Comparison of ENCODE assay signal across 1 cellular context in genomic region chr6:145112711-145113148, GRCh38.
TF ChIP-seq lines count a peak whose summit lies in the region.

No MANE protein-coding gene starts in this region.

TF ChIP-seq in IMR-90, 13 proteins besides CTCF, POLR2A, EP300 and RAD21 (continued from another document):
- TF ChIP-seq USF2 (IDR thresholded peaks at IDR 0.05; ENCODE audit: low read depth, low read length): no peak
- TF ChIP-seq SMC3 (IDR thresholded peaks at IDR 0.05; ENCODE audit: low read depth, low read length): no peak
- no peak for TF ChIP-seq CHD1 (IDR thresholded peaks at IDR 0.05; ENCODE audit: low read depth, low read length)
- TF ChIP-seq NFE2L2 (IDR thresholded peaks at IDR 0.05; ENCODE audit: low read depth, low read length): no peak
- TF ChIP-seq MAFK (IDR thresholded peaks at IDR 0.05; ENCODE audit: low read depth, low read length): no peak
